8 cellular contexts compared by ENCODE assay signal in the genomic region with DNA sequence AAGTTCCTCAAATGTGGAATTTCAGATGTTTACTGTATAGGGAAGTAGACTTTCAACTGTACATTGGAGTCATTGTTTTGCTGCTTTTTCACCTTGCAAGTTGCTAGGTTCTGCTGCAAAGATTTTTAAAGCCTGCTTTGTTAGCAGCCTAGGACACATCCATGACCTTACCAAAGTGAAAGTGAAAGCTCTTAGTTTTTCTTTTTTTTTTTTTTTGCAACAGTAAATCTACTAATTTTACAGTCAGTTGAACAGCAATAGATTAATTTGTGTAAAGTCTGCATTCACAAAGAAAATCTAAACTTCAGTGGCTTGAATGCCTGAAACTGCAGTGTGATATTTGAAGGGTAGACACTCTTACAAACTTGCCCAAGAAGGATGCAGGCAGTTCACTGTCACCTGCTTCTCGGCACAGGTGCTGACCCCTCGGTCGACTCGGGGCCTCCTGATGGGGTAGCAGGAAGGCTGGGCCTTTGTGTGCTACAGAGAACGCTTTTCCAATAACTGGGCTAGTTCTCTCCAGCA. TPM values are rescaled to one million over a fixed set of nuclear protein-coding genes. Genes with fewer than 3 reads are reported as not detected.
A peak's percentile ranks its signal among the peaks of the same experiment; 100 is the strongest.
DNase-seq lines count a peak whose midpoint lies in the region; ATAC-seq, FAIRE-seq and TF ChIP-seq lines count a peak whose summit lies in the region.

No MANE protein-coding gene starts in this region.

- H3K27ac ChIP-seq in Karpas-422 (ENCODE audit: low read length) (no peak overlapping the region), GM12878 (ENCODE audit: control insufficient read depth, insufficient read depth) (peak overlapping the region; percentile 70), smooth muscle cell (ENCODE audit: low read depth) (no peak overlapping the region), endodermal cell (ENCODE audit: low read depth, low read length) (no peak overlapping the region)

- peak; percentile 32; the same call in 2 of the 3 replicates for ATAC-seq in GM12878

- H4K20me1 ChIP-seq in Karpas-422 (ENCODE audit: insufficient read depth, low read depth, low read length), result no peaks in the 10 kb centered on the region
- no peaks in the 10 kb centered on the region for H4K20me1 ChIP-seq in GM12878 (ENCODE audit: control insufficient read depth, insufficient read depth)
- H4K20me1 ChIP-seq in smooth muscle cell (ENCODE audit: low read depth), result no peaks in the 10 kb centered on the region

- H3F3A ChIP-seq in smooth muscle cell (ENCODE audit: low read depth), result no peaks in the 10 kb centered on the region

- TF ChIP-seq POLR2A in GM12878 (IDR thresholded peaks at IDR 0.05; ENCODE audit: low read depth, low read length), result peak; percentile 50; the same call in 1 of the 2 replicates

- no peaks in the 10 kb centered on the region for H3K9me3 Mint-ChIP-seq in neural crest cell
- H3K9me3 Mint-ChIP-seq in endodermal cell, result no peaks in the 10 kb centered on the region

- SMC1A ChIA-PET in GM12878 (lab: Charles Lee; ENCODE audit: uncharacterized antibody, unreplicated experiment), result interaction anchor here (1.0 to 2.1 kb wide), 7 partner anchors 10 to 316 kb away, joined by 4 to 7 read pairs (median 4); no protein-coding TSS in a partner anchor

- peak overlapping the region; percentile 39 for H3K4me2 ChIP-seq in Karpas-422 (ENCODE audit: low read depth, low read length, poor library complexity, severe bottlenecking)
- peak overlapping the region; percentile 94 for H3K4me2 ChIP-seq in GM12878 (ENCODE audit: control insufficient read depth, insufficient read depth)
- no peak overlapping the region for H3K4me2 ChIP-seq in smooth muscle cell

- no peak for TF ChIP-seq RAD21 in GM12878 (IDR thresholded peaks at IDR 0.05; ENCODE audit: insufficient read depth, low read depth, low read length)

- H3K27me3 Mint-ChIP-seq in neural crest cell (ENCODE audit: low read depth) (no peaks in the 10 kb centered on the region), endodermal cell (ENCODE audit: insufficient read depth) (peaks cover 28% of the 10 kb centered on the region)

- TF ChIP-seq EP300 in GM12878 (IDR thresholded peaks at IDR 0.05; ENCODE audit: borderline replicate concordance in 1 of 2, control insufficient read depth in 1 of 2, low read depth in 2 of 2, low read length in 2 of 2), result no peak

- TF ChIP-seq CTCF in GM12878 (IDR thresholded peaks at IDR 0.05 in 2 of 3, conservative IDR thresholded peaks at IDR 0.05 in 1 of 3; ENCODE audit: control insufficient read depth in 2 of 3, extremely low read depth in 1 of 3, insufficient read depth in 1 of 3, low read depth in 3 of 3, low read length in 3 of 3) (no peak), neural crest cell (conservative IDR thresholded peaks at IDR 0.05) (no peak), smooth muscle cell (IDR thresholded peaks at IDR 0.05; ENCODE audit: borderline replicate concordance, insufficient read depth, poor library complexity, severe bottlenecking) (no peak), endodermal cell (conservative IDR thresholded peaks at IDR 0.05) (no peak)

- in situ Hi-C loops in GM12878 (cut with MboI), result no loop called here

- H3K36me3 Mint-ChIP-seq in neural crest cell (ENCODE audit: low read depth), result no peaks in the 10 kb centered on the region
- no peaks in the 10 kb centered on the region for H3K36me3 Mint-ChIP-seq in endodermal cell (ENCODE audit: low read depth)

- H2AFZ ChIP-seq in Karpas-422 (ENCODE audit: low read length), result peak overlapping the region; percentile 58; the same call in 1 of the 2 replicates
- peak overlapping the region; percentile 99 for H2AFZ ChIP-seq in GM12878 (ENCODE audit: control insufficient read depth, low read depth, low read length)
- H2AFZ ChIP-seq in smooth muscle cell (ENCODE audit: low read depth), result no peak overlapping the region

- H3K36me3 ChIP-seq in Karpas-422 (ENCODE audit: insufficient read depth, low read length), result no peaks in the 10 kb centered on the region
- H3K36me3 ChIP-seq in GM12878 (ENCODE audit: control insufficient read depth in 2 of 2, insufficient read depth in 2 of 2, low read length in 1 of 2), result no peaks in the 10 kb centered on the region
- no peaks in the 10 kb centered on the region for H3K36me3 ChIP-seq in smooth muscle cell (ENCODE audit: low read depth)
- no peaks in the 10 kb centered on the region for H3K36me3 ChIP-seq in endodermal cell (ENCODE audit: control insufficient read depth, insufficient read depth, low read length)

- H3K4me1 Mint-ChIP-seq in neural crest cell (peaks cover 56% of the 10 kb centered on the region), endodermal cell (peaks cover 6% of the 10 kb centered on the region)

- intact Hi-C loops in GM12878 (cut with micrococcal nuclease; ENCODE audit: unreplicated experiment), result no loop called here

- FAIRE-seq in GM12878 (lab: Jason Lieb, UNC), result no peak

- DNase-seq in COLO668 (lab: John Stamatoyannopoulos, UW; ENCODE audit: unreplicated experiment) (peak; percentile 38), Karpas-422 (no peak), GM12878 (ENCODE audit: low read depth, low spot score) (no peak), neural crest cell (ENCODE audit: low read depth, low spot score) (no peak), T1000 (lab: John Stamatoyannopoulos, UW) (no peak), ureter (ENCODE audit: low spot score) (no peak), smooth muscle cell (lab: John Stamatoyannopoulos, UW; ENCODE audit: unreplicated experiment) (no peak), endodermal cell (no peak)

- RAD21 ChIA-PET in GM12878 (lab: Charles Lee; ENCODE audit: unreplicated experiment), result interaction anchor here (0.7 to 3.0 kb wide), 4 partner anchors 30 to 371 kb away, joined by 3 to 14 read pairs (median 4); no protein-coding TSS in a partner anchor

- POLR2A ChIA-PET in GM12878 (lab: Charles Lee), result interaction anchor here (0.6 to 1.0 kb wide), 6 partner anchors 19 to 166 kb away, joined by 3 to 6 read pairs (median 3); no protein-coding TSS in a partner anchor

- H3K79me2 ChIP-seq in Karpas-422 (ENCODE audit: low read length), result no peaks in the 10 kb centered on the region
- H3K79me2 ChIP-seq in GM12878 (ENCODE audit: control insufficient read depth, insufficient read depth, low read length), result no peaks in the 10 kb centered on the region
- H3K79me2 ChIP-seq in smooth muscle cell (ENCODE audit: low read depth), result no peaks in the 10 kb centered on the region

- CTCF ChIA-PET in GM12878 (lab: Yijun Ruan, JAX), result interaction anchor here (0.9 to 1.7 kb wide), 5 partner anchors 10 to 371 kb away, joined by 3 to 5 read pairs (median 3); no protein-coding TSS in a partner anchor

- H3K4me1 ChIP-seq in Karpas-422 (ENCODE audit: low read length) (peaks cover 20% of the 10 kb centered on the region), GM12878 (ENCODE audit: control insufficient read depth, insufficient read depth, low read length) (peaks cover 10% of the 10 kb centered on the region), smooth muscle cell (ENCODE audit: low read depth) (peaks cover 5% of the 10 kb centered on the region), endodermal cell (ENCODE audit: control insufficient read depth, insufficient read depth, low read length) (no peaks in the 10 kb centered on the region)

- H3K27ac Mint-ChIP-seq in neural crest cell (ENCODE audit: unreplicated experiment), result peak overlapping the region; percentile 59
- H3K27ac Mint-ChIP-seq in endodermal cell, result no peak overlapping the region

- H3K4me3 Mint-ChIP-seq in neural crest cell, result peak overlapping the region; percentile 70
- H3K4me3 Mint-ChIP-seq in endodermal cell, result no peak overlapping the region

- H3K27me3 ChIP-seq in Karpas-422 (ENCODE audit: low read length) (no peaks in the 10 kb centered on the region), GM12878 (replicated peaks in 1 of 2; ENCODE audit: control insufficient read depth in 2 of 2, insufficient read depth in 2 of 2, low read length in 1 of 2) (no peaks in the 10 kb centered on the region), smooth muscle cell (ENCODE audit: low read depth) (peaks cover 24% of the 10 kb centered on the region), endodermal cell (ENCODE audit: control insufficient read depth, insufficient read depth, low read length, poor library complexity, severe bottlenecking) (peaks cover 40% of the 10 kb centered on the region)

- peak overlapping the region; percentile 2; the same call in 1 of the 2 replicates for H3K4me3 ChIP-seq in Karpas-422 (ENCODE audit: low read length)
- peak overlapping the region; percentile 38; the same call in 1 of the 2 replicates for H3K4me3 ChIP-seq in GM12878
- H3K4me3 ChIP-seq in smooth muscle cell, result no peak overlapping the region
- no peak overlapping the region for H3K4me3 ChIP-seq in endodermal cell (ENCODE audit: low read length)

- no TSS peak for BruUV-seq in GM12878 (replicated peaks; lab: Mats Ljungman, UMichigan)

- H3K9me2 ChIP-seq in Karpas-422 (replicated peaks; ENCODE audit: insufficient read depth, low read length), result no peaks in the 10 kb centered on the region

- H3K9me3 ChIP-seq in Karpas-422 (ENCODE audit: low read length) (no peaks in the 10 kb centered on the region), GM12878 (replicated peaks; ENCODE audit: control insufficient read depth, insufficient read depth, low read length) (no peaks in the 10 kb centered on the region), smooth muscle cell (replicated peaks; ENCODE audit: low read depth) (no peaks in the 10 kb centered on the region), endodermal cell (ENCODE audit: control insufficient read depth, low read length) (no peaks in the 10 kb centered on the region)

- WGBS in GM12878 (ENCODE audit: insufficient coverage, insufficient replicate concordance, low lambda C conversion rate, missing lambda C conversion rate), result 0% methylated on average over 5 of the region's 5 CpGs
- WGBS in smooth muscle cell (ENCODE audit: low lambda C conversion rate), result 56% methylated on average over 5 of the region's 5 CpGs
- WGBS in endodermal cell (ENCODE audit: insufficient coverage in 1 of 2, insufficient read length in 1 of 2), 2 experiments, result 63 to 64% methylated on average over 5 of the region's 5 CpGs

- H3K9ac ChIP-seq in Karpas-422 (ENCODE audit: low read length), result peak overlapping the region; percentile 16; the same call in 1 of the 2 replicates
- peak overlapping the region; percentile 41 for H3K9ac ChIP-seq in GM12878 (ENCODE audit: control insufficient read depth, insufficient read depth, low read length)
- H3K9ac ChIP-seq in smooth muscle cell (ENCODE audit: low read depth), result no peak overlapping the region
- no peak overlapping the region for H3K9ac ChIP-seq in endodermal cell (ENCODE audit: extremely low read depth, low read length, poor library complexity, severe bottlenecking)

RNA-seq across cellular contexts. Expression of a gene that starts 5.0 kb away (rescaled TPM):
- total RNA-seq in Karpas-422 (2014; rRNA removed; shearing (Covaris generic); ENCODE audit: low replicate concordance), result 44.9 and 48.6 TPM in 2 replicates
- 15.5 and 17.9 TPM in 2 replicates for total RNA-seq in GM12878 (2013; cell fraction: nucleolus; rRNA removed)
- total RNA-seq in GM12878 (2014; rRNA removed) (26.0 and 47.3 TPM in 2 replicates), GM12878 (2014; rRNA removed; fragmentation: Illumina TruSeq; extraction: Trizol) (44.2 and 48.4 TPM in 2 replicates), GM12878 (2021) (22.4 and 22.5 TPM in 2 replicates), neural crest cell (48.5 and 54.1 TPM in 2 replicates), ureter (65.9 TPM), smooth muscle cell (50.8 and 57.0 TPM in 2 replicates), endodermal cell (10 to 100 TPM; 35.0 to 46.8 TPM)
- polyA plus RNA-seq in GM12878 (2011; ENCODE audit: low read depth), result 53.6 TPM
- polyA plus RNA-seq in GM12878 (2011; rRNA removed) (49.1 and 70.3 TPM in 2 replicates), GM12878 (2014; fragmentation: Illumina TruSeq; extraction: Trizol) (68.0 and 75.1 TPM in 2 replicates), GM12878 (2014; fragmentation: Nextera tagmentation; extraction: Ambion mirVana) (10 to 100 TPM; 64.7 to 73.9 TPM), GM12878 (2014; rRNA removed) (29.4 and 40.0 TPM in 2 replicates), GM12878 (2016; fragmentation: Nextera tagmentation; extraction: Ambion mirVana) (10 to 100 TPM; 50.3 to 51.1 TPM), smooth muscle cell (54.3 and 60.5 TPM in 2 replicates)
- polyA plus RNA-seq in GM12878 (2011; cell fraction: cytosol; rRNA removed), result 28.7 and 35.2 TPM in 2 replicates
- polyA plus RNA-seq in GM12878 (2011; cell fraction: nucleus; rRNA removed), result 22.3 and 24.4 TPM in 2 replicates
- polyA plus RNA-seq in GM12878 (2012), result 33.7 and 45.7 TPM in 2 replicates
- polyA minus RNA-seq in GM12878 (2011; rRNA and poly(A)+ RNA removed), result 14.3 and 17.0 TPM in 2 replicates
- polyA minus RNA-seq in GM12878 (2011; cell fraction: cytosol; rRNA and poly(A)+ RNA removed), result 6.7 and 9.4 TPM in 2 replicates
- 6.4 and 9.1 TPM in 2 replicates for polyA minus RNA-seq in GM12878 (2011; cell fraction: nucleus; rRNA and poly(A)+ RNA removed)
- polyA plus RNA-seq in endodermal cell (2013, experiment 1 of 2), result 68.6 TPM
- 70.6 TPM for polyA plus RNA-seq in endodermal cell (2013, experiment 2 of 2)

RNA-seq across cellular contexts. Expression of a gene that starts 31.0 kb away (rescaled TPM):
- total RNA-seq in Karpas-422 (2014; rRNA removed; shearing (Covaris generic); ENCODE audit: low replicate concordance), result 357 and 373 TPM in 2 replicates
- 46.3 and 49.6 TPM in 2 replicates for total RNA-seq in GM12878 (2013; cell fraction: nucleolus; rRNA removed)
- total RNA-seq in GM12878 (2014; rRNA removed) (232 TPM in 2 replicates), GM12878 (2014; rRNA removed; fragmentation: Illumina TruSeq; extraction: Trizol) (247 and 249 TPM in 2 replicates), GM12878 (2021) (192 and 201 TPM in 2 replicates), neural crest cell (113 and 116 TPM in 2 replicates), ureter (76.2 TPM), smooth muscle cell (106 and 117 TPM in 2 replicates), endodermal cell (10 to 100 TPM; 70.4 to 80.0 TPM)
- 91.2 TPM for polyA plus RNA-seq in GM12878 (2011; ENCODE audit: low read depth)
- polyA plus RNA-seq in GM12878 (2011; rRNA removed) (150 and 204 TPM in 2 replicates), GM12878 (2014; fragmentation: Illumina TruSeq; extraction: Trizol) (350 and 400 TPM in 2 replicates), GM12878 (2014; fragmentation: Nextera tagmentation; extraction: Ambion mirVana) (100 to 1,000 TPM in 1 of 2 experiments, 10 to 100 TPM in 1; 74.2 to 187 TPM), GM12878 (2014; rRNA removed) (183 and 199 TPM in 2 replicates), GM12878 (2016; fragmentation: Nextera tagmentation; extraction: Ambion mirVana) (100 to 1,000 TPM; 501 to 524 TPM), smooth muscle cell (123 and 140 TPM in 2 replicates)
- 91.1 and 113 TPM in 2 replicates for polyA plus RNA-seq in GM12878 (2011; cell fraction: cytosol; rRNA removed)
- 81.1 and 86.9 TPM in 2 replicates for polyA plus RNA-seq in GM12878 (2011; cell fraction: nucleus; rRNA removed)
- 94.7 and 123 TPM in 2 replicates for polyA plus RNA-seq in GM12878 (2012)
- 63.6 and 75.4 TPM in 2 replicates for polyA minus RNA-seq in GM12878 (2011; rRNA and poly(A)+ RNA removed)
- polyA minus RNA-seq in GM12878 (2011; cell fraction: cytosol; rRNA and poly(A)+ RNA removed), result 36.8 and 43.0 TPM in 2 replicates
- polyA minus RNA-seq in GM12878 (2011; cell fraction: nucleus; rRNA and poly(A)+ RNA removed), result 34.5 and 66.4 TPM in 2 replicates
- polyA plus RNA-seq in endodermal cell (2013, experiment 1 of 2), result 85.3 TPM
- 88.8 TPM for polyA plus RNA-seq in endodermal cell (2013, experiment 2 of 2)

Comparison
In these comparisons a context has a peak if more than half of its experiments do, and no peak if none do; other contexts are left out.
1. H3K4me3 ChIP-seq: peak in Karpas-422 (single experiment) and GM12878 (single experiment); none in smooth muscle cell (single experiment) and endodermal cell (single experiment).
2. H3K9ac ChIP-seq: peak in Karpas-422 (single experiment) and GM12878 (single experiment); none in smooth muscle cell (single experiment) and endodermal cell (single experiment).